Comparison of ENCODE assay signal across 28 cellular contexts in genomic region chr4:37546586-37546985, GRCh38.
"Had no signal": no experiment of that assay in that cellular context is flagged by ENCODE, and none has a peak within 500 bp of the region (broad histone marks: within the 10 kb centered on the region; RNA-seq: fewer than 3 reads in every experiment).

No MANE protein-coding gene starts in this region.

- H3K27me3 Mint-ChIP-seq: stimulated activated naive CD8-positive, alpha-beta T cell treated with anti-CD3 and anti-CD28 coated beads, Interleukin-15, amount 100 ng/mL, for 72 hours; type B pancreatic cell had no signal

- DNase-seq: stimulated activated CD4-positive, alpha-beta T cell treated with anti-CD3 and anti-CD28 coated beads, Interleukin-2, amount 100 ng/mL, for 48 hours; stimulated activated CD4-positive, alpha-beta T cell treated with anti-CD3 and anti-CD28 coated beads, Interleukin-4, amount 100 ng/mL, for 1 hour; stimulated activated CD4-positive, alpha-beta T cell treated with anti-CD3 and anti-CD28 coated beads, Interleukin-4, amount 100 ng/mL, for 24 hours; stimulated activated CD4-positive, alpha-beta T cell treated with anti-CD3 and anti-CD28 coated beads, Interleukin-4, amount 100 ng/mL, for 4 hours; stimulated activated CD8-positive, alpha-beta memory T cell treated with anti-CD3 and anti-CD28 coated beads, Interleukin-4, amount 100 ng/mL, for 48 hours; stimulated activated naive B cell treated with anti-CD40 and anti-IgM and Interleukin-4, amounts not matched to agents 10 μg/mL and 1 μg/mL and 100 μg/mL, for 72 hours; stimulated activated naive CD4-positive, alpha-beta T cell; stimulated activated naive CD4-positive, alpha-beta T cell treated with Interleukin-2 at 50 U/mL for 16 hours; stimulated activated naive CD8-positive, alpha-beta T cell treated with anti-CD3 and anti-CD28 coated beads, Interleukin-15, amount 100 ng/mL, for 72 hours; stimulated activated naive CD8-positive, alpha-beta T cell treated with anti-CD3 and anti-CD28 coated beads, Interleukin-15, Interleukin-2, amounts not matched to agents 100 U/mL and 50 U/mL, for 24 hours; stomach; substantia nigra; testis; thyroid gland; tibial artery; transverse colon; trophoblast cell; upper lobe of right lung; uterus had no signal

- H3K9me3 ChIP-seq: suprapubic skin, testis, thoracic aorta, thyroid gland, upper lobe of right lung, uterus, vagina had no signal

- ATAC-seq: stimulated activated effector memory CD8-positive, alpha-beta T cell treated with anti-CD3 and anti-CD28 coated beads, Interleukin-12 subunit alpha, Interleukin-12 subunit beta, amount 100 ng/mL, for 72 hours; stimulated activated memory B cell treated with anti-CD40 and anti-IgM and Interleukin-4, amounts not matched to agents 10 μg/mL and 1 μg/mL and 100 μg/mL, for 72 hours; stimulated activated naive B cell treated with anti-CD40 and anti-IgM and Interleukin-4, amounts not matched to agents 10 μg/mL and 1 μg/mL and 100 μg/mL, for 72 hours; stimulated activated naive CD8-positive, alpha-beta T cell treated with anti-CD3 and anti-CD28 coated beads, Interleukin-15, amount 100 ng/mL, for 72 hours; stimulated activated naive CD8-positive, alpha-beta T cell treated with anti-CD3 and anti-CD28 coated beads, Interleukin-15, Interleukin-2, amounts not matched to agents 100 U/mL and 50 U/mL, for 24 hours; upper lobe of right lung had no signal

- H3K4me1 Mint-ChIP-seq: stimulated activated effector memory CD8-positive, alpha-beta T cell treated with anti-CD3 and anti-CD28 coated beads, Interleukin-12 subunit alpha, Interleukin-12 subunit beta, amount 100 ng/mL, for 72 hours; stimulated activated memory B cell treated with anti-CD40 and anti-IgM and Interleukin-4, amounts not matched to agents 10 μg/mL and 1 μg/mL and 100 μg/mL, for 72 hours; stimulated activated naive B cell treated with anti-CD40 and anti-IgM and Interleukin-4, amounts not matched to agents 10 μg/mL and 1 μg/mL and 100 μg/mL, for 72 hours; stimulated activated naive CD8-positive, alpha-beta T cell treated with anti-CD3 and anti-CD28 coated beads, Interleukin-15, amount 100 ng/mL, for 72 hours had no signal

- H3K27ac ChIP-seq: stomach, suprapubic skin, testis, thoracic aorta, thyroid gland, tibial artery, tibial nerve, transverse colon, upper lobe of left lung, upper lobe of right lung, uterus, vagina had no signal

- H3K4me3 Mint-ChIP-seq: stimulated activated effector memory CD8-positive, alpha-beta T cell treated with anti-CD3 and anti-CD28 coated beads, Interleukin-12 subunit alpha, Interleukin-12 subunit beta, amount 100 ng/mL, for 72 hours; stimulated activated memory B cell treated with anti-CD40 and anti-IgM and Interleukin-4, amounts not matched to agents 10 μg/mL and 1 μg/mL and 100 μg/mL, for 72 hours; stimulated activated naive B cell treated with anti-CD40 and anti-IgM and Interleukin-4, amounts not matched to agents 10 μg/mL and 1 μg/mL and 100 μg/mL, for 72 hours; stimulated activated naive CD8-positive, alpha-beta T cell treated with anti-CD3 and anti-CD28 coated beads, Interleukin-15, amount 100 ng/mL, for 72 hours; stimulated activated naive CD8-positive, alpha-beta T cell treated with anti-CD3 and anti-CD28 coated beads, Interleukin-15, Interleukin-2, amounts not matched to agents 100 ng/mL and 50 ng/mL, for 24 hours; type B pancreatic cell had no signal

- H3K36me3 ChIP-seq: stomach, suprapubic skin, thoracic aorta, thyroid gland, tibial artery, tibial nerve, transverse colon, upper lobe of left lung, upper lobe of right lung, uterus, vagina had no signal

- H3K27me3 ChIP-seq: stomach, suprapubic skin, testis, thyroid gland, tibial artery, tibial nerve, transverse colon, upper lobe of left lung, upper lobe of right lung, uterus, vagina had no signal

- H3K36me3 Mint-ChIP-seq: stimulated activated effector memory CD8-positive, alpha-beta T cell treated with anti-CD3 and anti-CD28 coated beads, Interleukin-12 subunit alpha, Interleukin-12 subunit beta, amount 100 ng/mL, for 72 hours had no signal

- H3K27ac Mint-ChIP-seq: stimulated activated effector memory CD8-positive, alpha-beta T cell treated with anti-CD3 and anti-CD28 coated beads, Interleukin-12 subunit alpha, Interleukin-12 subunit beta, amount 100 ng/mL, for 72 hours; stimulated activated memory B cell treated with anti-CD40 and anti-IgM and Interleukin-4, amounts not matched to agents 10 μg/mL and 1 μg/mL and 100 μg/mL, for 72 hours; stimulated activated naive B cell treated with anti-CD40 and anti-IgM and Interleukin-4, amounts not matched to agents 10 μg/mL and 1 μg/mL and 100 μg/mL, for 72 hours; stimulated activated naive CD8-positive, alpha-beta T cell treated with anti-CD3 and anti-CD28 coated beads, Interleukin-15, amount 100 ng/mL, for 72 hours; stimulated activated naive CD8-positive, alpha-beta T cell treated with anti-CD3 and anti-CD28 coated beads, Interleukin-15, Interleukin-2, amounts not matched to agents 100 ng/mL and 50 ng/mL, for 24 hours; type B pancreatic cell had no signal

- H3K4me1 ChIP-seq: stomach, suprapubic skin, testis, thyroid gland, tibial artery, tibial nerve, transverse colon, upper lobe of left lung, upper lobe of right lung, uterus, vagina had no signal

- H3K4me3 ChIP-seq: stomach, suprapubic skin, testis, thoracic aorta, thyroid gland, tibial artery, tibial nerve, transverse colon, upper lobe of left lung, upper lobe of right lung, uterus, vagina had no signal
